1 cellular context compared by ENCODE assay signal in genomic region chr17:30093463-30094147, GRCh38.
TF ChIP-seq lines count a peak whose summit lies in the region.

No MANE protein-coding gene starts in this region.

TF ChIP-seq in GM12878, 131 proteins besides CTCF, POLR2A, EP300 and RAD21 (continued from another document):
- TF ChIP-seq CEBPZ (IDR thresholded peaks at IDR 0.05; ENCODE audit: low read depth, low read length), result no peak
- 0 out of 2 replicates have a peak, but pooled peaks have one; percentile 33 for TF ChIP-seq NR2F1 (conservative IDR thresholded peaks at IDR 0.05)
